In genomic region chr10:97888641-97889262, GRCh38 we compare ENCODE assay signal across 10 cellular contexts. TPM values are rescaled to one million over a fixed set of nuclear protein-coding genes. Genes with fewer than 3 reads are reported as not detected.
DNase-seq lines count a peak whose midpoint lies in the region; ATAC-seq, FAIRE-seq and TF ChIP-seq lines count a peak whose summit lies in the region.
"Had no signal": no experiment of that assay in that cellular context is flagged by ENCODE, and none has a peak within 500 bp of the region (broad histone marks: within the 10 kb centered on the region; RNA-seq: fewer than 3 reads in every experiment).

No MANE protein-coding gene starts in this region.

- no peaks in the 10 kb centered on the region for H3K9me3 ChIP-seq in PC-3 (ENCODE audit: low read length)

- H3K4me1 ChIP-seq in PC-3 (ENCODE audit: insufficient read depth, low read length): peaks cover 25% of the 10 kb centered on the region

- H3K27ac ChIP-seq in PC-3 (ENCODE audit: low read length): peak overlapping the region; percentile 100

- H4K20me1 ChIP-seq in PC-3 (ENCODE audit: low read length): no peaks in the 10 kb centered on the region

- H3K36me3 ChIP-seq in PC-3 (ENCODE audit: low read depth, low read length): no peaks in the 10 kb centered on the region

- CTCF ChIA-PET in PC-3 (lab: Charles Lee): interaction anchor here (0.6 kb wide), 1 partner anchor 152 kb away, joined by 3 read pairs; no protein-coding TSS in a partner anchor

- DNase-seq in stimulated activated CD4-positive, alpha-beta T cell treated with anti-CD3 and anti-CD28 coated beads, Interleukin-15, amount 100 ng/mL, for 24 hours: peak; percentile 26
- DNase-seq in stimulated activated CD4-positive, alpha-beta T cell treated with anti-CD3 and anti-CD28 coated beads, Interleukin-2, amount 100 ng/mL, for 48 hours: no peak
- DNase-seq in PC-3 (peak; percentile 78), fibroblast of pulmonary artery (ENCODE audit: low read depth) (peak; percentile 4), urothelium cell line (ENCODE audit: low spot score) (peak; percentile 89), G401 (ENCODE audit: low spot score) (no peak), C1 segment of cervical spinal cord (lab: John Stamatoyannopoulos, UW) (no peak), superior temporal gyrus (ENCODE audit: extremely low spot score) (no peak)
- DNase-seq: OCI-M1 had no signal

- H3K4me3 ChIP-seq in PC-3 (ENCODE audit: low read length) (peak overlapping the region; percentile 55; the same call in 1 of the 2 replicates), fibroblast of pulmonary artery (replicated peaks; ENCODE audit: low read depth, low read length) (no peak overlapping the region)

- ATAC-seq in PC-3: peak; percentile 65

- peak overlapping the region; percentile 71 for H2AFZ ChIP-seq in PC-3 (ENCODE audit: low read length)

- H3K79me2 ChIP-seq in PC-3 (ENCODE audit: low read length): no peaks in the 10 kb centered on the region

- H3F3A ChIP-seq in PC-3 (ENCODE audit: low read length, unreplicated experiment): no peaks in the 10 kb centered on the region

- FAIRE-seq in urothelium cell line (lab: Jason Lieb, UNC): peak; percentile 17
- FAIRE-seq: G401.6 had no signal

- peak overlapping the region; percentile 96 for H3K9ac ChIP-seq in PC-3 (ENCODE audit: low read length)

- H3K4me2 ChIP-seq in PC-3 (ENCODE audit: low read length): peak overlapping the region; percentile 84

- POLR2A ChIA-PET in PC-3 (lab: Charles Lee; ENCODE audit: unreplicated experiment): no interaction called here

- intact Hi-C loops in PC-3 (cut with micrococcal nuclease): no loop called here

- in situ Hi-C loops in G401 (cut with HindIII; ENCODE audit: low sequenced_read_pairs): no loop called here

- BruUV-seq in PC-3 (replicated peaks; lab: Mats Ljungman, UMichigan): no TSS peak

- no peaks in the 10 kb centered on the region for H3K27me3 ChIP-seq in PC-3 (ENCODE audit: low read length)

- no peaks in the 10 kb centered on the region for H3K9me2 ChIP-seq in PC-3 (replicated peaks; ENCODE audit: low read length)

- TF ChIP-seq CTCF in PC-3 (conservative IDR thresholded peaks at IDR 0.05; ENCODE audit: low read depth, low read length): peak; percentile 49
- no peak for TF ChIP-seq CTCF in fibroblast of pulmonary artery (IDR thresholded peaks at IDR 0.05; ENCODE audit: low read length, missing control alignments)

RNA-seq across cellular contexts. Expression of gene GOLGA7B, which starts 39.1 kb away (rescaled TPM):
- total RNA-seq in PC-3 (2014; rRNA removed): 0.26 and 0.29 TPM in 2 replicates
- total RNA-seq in G401 (2014; rRNA removed; shearing (Covaris generic)): 0.12 TPM in 1 of 2 replicates, not detected in the other

Comparison
In these comparisons a context has a peak if more than half of its experiments do, and no peak if none do; other contexts are left out.
1. DNase-seq: peak in stimulated activated CD4-positive, alpha-beta T cell treated with anti-CD3 and anti-CD28 coated beads, Interleukin-15, amount 100 ng/mL, for 24 hours (single experiment), PC-3 (single experiment), fibroblast of pulmonary artery (single experiment) and urothelium cell line (single experiment); none in stimulated activated CD4-positive, alpha-beta T cell treated with anti-CD3 and anti-CD28 coated beads, Interleukin-2, amount 100 ng/mL, for 48 hours (0 of 2), G401 (single experiment), C1 segment of cervical spinal cord (0 of 14) and superior temporal gyrus (single experiment).